In the genomic region with DNA sequence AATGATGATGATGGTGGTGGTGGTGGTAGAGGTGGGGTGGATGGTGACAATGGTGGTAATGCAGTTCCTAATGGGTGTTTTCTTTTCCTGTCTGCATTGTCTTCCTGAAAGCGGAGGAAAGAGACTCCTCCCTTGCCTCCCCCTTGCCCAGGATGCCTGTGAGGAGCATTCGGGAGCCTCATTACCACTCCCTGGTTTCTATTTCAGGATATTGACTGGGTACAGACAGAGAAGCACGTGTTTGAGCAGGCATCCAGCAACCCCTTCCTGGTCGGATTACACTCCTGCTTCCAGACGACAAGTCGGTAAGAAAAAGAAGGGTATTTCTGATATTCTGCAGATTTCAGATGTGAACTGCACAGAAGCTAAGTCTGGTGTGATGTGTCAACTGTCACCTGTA, we compare ENCODE assay signal across 15 cellular contexts. TPM values are rescaled to one million over a fixed set of nuclear protein-coding genes. Genes with fewer than 3 reads are reported as not detected.
DNase-seq lines count a peak whose midpoint lies in the region; ATAC-seq, FAIRE-seq and TF ChIP-seq lines count a peak whose summit lies in the region.
"Had no signal": no experiment of that assay in that cellular context is flagged by ENCODE, and none has a peak within 500 bp of the region (broad histone marks: within the 10 kb centered on the region; RNA-seq: fewer than 3 reads in every experiment).

No MANE protein-coding gene starts in this region.

- peaks cover 19% of the 10 kb centered on the region for H3K36me3 ChIP-seq in WERI-Rb-1
- H3K36me3 ChIP-seq in HepG2 (replicated peaks in 1 of 2; ENCODE audit: control insufficient read depth in 1 of 2, insufficient read depth in 2 of 2, low read length in 2 of 2), result peaks cover 39 to 81% of the 10 kb centered on the region in 2 experiments

- H3K4me3 Mint-ChIP-seq in endothelial cell (ENCODE audit: unreplicated experiment), result no peak overlapping the region

- H3K36me3 Mint-ChIP-seq in endothelial cell (ENCODE audit: low read depth, unreplicated experiment), result peaks cover 28% of the 10 kb centered on the region

- TF ChIP-seq CTCF in WERI-Rb-1 (IDR thresholded peaks at IDR 0.05; ENCODE audit: low read depth, low read length) (no peak), endothelial cell (IDR thresholded peaks at IDR 0.05; ENCODE audit: unreplicated experiment) (no peak), HepG2 (CRISPR knock-in tag; IDR thresholded peaks at IDR 0.05) (no peak)

- DNase-seq in Right ventricle myocardium inferior (ENCODE audit: missing footprints), result peak; percentile 7
- no peak for DNase-seq in right cardiac atrium
- DNase-seq in WERI-Rb-1, result no peak
- peak; percentile 26 for DNase-seq in myocyte (ENCODE audit: low read depth)
- DNase-seq in endothelial cell (ENCODE audit: low spot score), result no peak
- no peak for DNase-seq in HepG2 (ENCODE audit: low spot score)
- DNase-seq in medulla oblongata (ENCODE audit: extremely low spot score), result no peak
- DNase-seq: Caco-2 had no signal

- H3K9me3 ChIP-seq in right cardiac atrium (ENCODE audit: control insufficient read depth, low read length), result no peaks in the 10 kb centered on the region
- H3K9me3 ChIP-seq in WERI-Rb-1 (ENCODE audit: severe bottlenecking), result no peaks in the 10 kb centered on the region
- H3K9me3 ChIP-seq in HepG2 (ENCODE audit: low read length), result no peaks in the 10 kb centered on the region
- H3K9me3 ChIP-seq: A549, BLaER1, Caco-2, HAP-1 had no signal

- no peak for FAIRE-seq in HepG2 (lab: Jason Lieb, UNC)
- FAIRE-seq: A549, D721Med, G401.6, GM19239 had no signal

- in situ Hi-C loops in HepG2 (cut with HindIII; ENCODE audit: extremely low pct_ligation_motif_present, low pct_unique_long_range_greater_than_20kb), result no loop called here

- TF ChIP-seq EP300 in HepG2 (IDR thresholded peaks at IDR 0.05; ENCODE audit: low read depth in 2 of 2, low read length in 2 of 2) (no peak), HepG2 (CRISPR knock-in tag; IDR thresholded peaks at IDR 0.05; ENCODE audit: borderline replicate concordance) (no peak)

- peaks cover 11% of the 10 kb centered on the region for H3K27me3 Mint-ChIP-seq in endothelial cell (ENCODE audit: unreplicated experiment)

- peaks cover 10% of the 10 kb centered on the region for H3K4me1 Mint-ChIP-seq in endothelial cell (ENCODE audit: unreplicated experiment)

- no peaks in the 10 kb centered on the region for H3K4me1 ChIP-seq in right cardiac atrium (ENCODE audit: control insufficient read depth, insufficient read depth, low read length)
- H3K4me1 ChIP-seq in HepG2 (ENCODE audit: insufficient read depth, low read length), result no peaks in the 10 kb centered on the region
- H3K4me1 ChIP-seq: A549, BLaER1, Caco-2, HAP-1 had no signal

- no peak for TF ChIP-seq POLR2A in HepG2 (IDR thresholded peaks at IDR 0.05; ENCODE audit: insufficient read depth in 1 of 2, low read depth in 2 of 2, low read length in 2 of 2)

- no peak overlapping the region for H2AFZ ChIP-seq in HepG2 (ENCODE audit: low read length)

- no peak overlapping the region for H3K27ac Mint-ChIP-seq in endothelial cell (ENCODE audit: unreplicated experiment)

- no peak for TF ChIP-seq RAD21 in HepG2 (CRISPR knock-in tag; IDR thresholded peaks at IDR 0.05)

- ATAC-seq in Right ventricle myocardium inferior (no peak), right cardiac atrium (no peak), HepG2 (no peak)
- ATAC-seq: A549 had no signal

- H3K27me3 ChIP-seq in right cardiac atrium (ENCODE audit: control insufficient read depth, insufficient read depth) (no peaks in the 10 kb centered on the region), WERI-Rb-1 (ENCODE audit: insufficient read depth, low read depth, severe bottlenecking) (no peaks in the 10 kb centered on the region), HepG2 (ENCODE audit: control insufficient read depth in 1 of 2, insufficient read depth in 2 of 2, low read length in 2 of 2) (no peaks in the 10 kb centered on the region)
- H3K27me3 ChIP-seq: BLaER1 had no signal

- H3K9me3 Mint-ChIP-seq in endothelial cell (ENCODE audit: unreplicated experiment), result no peaks in the 10 kb centered on the region

- peaks cover 3% of the 10 kb centered on the region; the same call in 1 of the 2 replicates for H4K20me1 ChIP-seq in HepG2 (ENCODE audit: insufficient read depth, low read length)

- H3K27ac ChIP-seq in right cardiac atrium (ENCODE audit: low read length) (no peak overlapping the region), WERI-Rb-1 (peak overlapping the region; percentile 76; the same call in 1 of the 2 replicates), HepG2 (ENCODE audit: extremely low read length, insufficient read depth, low read length) (no peak overlapping the region)
- H3K27ac ChIP-seq: 22Rv1, A549, BLaER1 had no signal

- H3K79me2 ChIP-seq in HepG2 (ENCODE audit: insufficient read depth, low read length), result peaks cover 7% of the 10 kb centered on the region

- POLR2A ChIA-PET in HepG2 (lab: Yijun Ruan, JAX), result no interaction called here

- 76% methylated on average over 6 of the region's 6 CpGs for WGBS in right cardiac atrium
- 95% methylated on average over 6 of the region's 6 CpGs for WGBS in HepG2 (ENCODE audit: low lambda C conversion rate)

- H3K4me2 ChIP-seq in HepG2 (ENCODE audit: low read depth, low read length), result no peak overlapping the region
- H3K4me2 ChIP-seq: A549, BLaER1 had no signal

- intact Hi-C loops in Right ventricle myocardium inferior (cut with DNase I) (no loop called here), right cardiac atrium (cut with DNase I) (no loop called here), HepG2 (cut with micrococcal nuclease; ENCODE audit: unreplicated experiment) (no loop called here)

- CTCF ChIA-PET in HepG2 (lab: Yijun Ruan, JAX; ENCODE audit: low intra/inter-chr PET ratio, low total read pairs), result no interaction called here

- H3K4me3 ChIP-seq in right cardiac atrium (ENCODE audit: low read length) (no peak overlapping the region), WERI-Rb-1 (ENCODE audit: low read depth, low read length) (no peak overlapping the region), HepG2 (replicated peaks in 1 of 3; ENCODE audit: insufficient read depth in 1 of 3, low read depth in 2 of 3, low read length in 3 of 3) (no peak overlapping the region)
- H3K4me3 ChIP-seq: A549, BLaER1, HAP-1 had no signal

- H3K9ac ChIP-seq in HepG2 (ENCODE audit: insufficient read depth, low read depth, low read length), result no peak overlapping the region
- H3K9ac ChIP-seq: BLaER1 had no signal

- BruUV-seq in HepG2 (replicated peaks; lab: Mats Ljungman, UMichigan), result no TSS peak

RNA-seq across cellular contexts. Expression of gene FAAP20, which starts 38.8 kb away (rescaled TPM):
- total RNA-seq in Right ventricle myocardium inferior (43.9 TPM), right cardiac atrium (10 to 100 TPM; 35.5 to 49.3 (median 37.2) TPM), myocyte (37.3 and 43.0 TPM in 2 replicates), endothelial cell (ENCODE audit: unreplicated experiment) (118 TPM), HepG2 (2016; rRNA removed; fragmentation: Illumina TruSeq; extraction: Trizol) (10.4 and 10.8 TPM in 2 replicates)
- polyA plus RNA-seq in right cardiac atrium (56.3 TPM), HepG2 (2011; rRNA removed) (9.6 and 14.4 TPM in 2 replicates)
- polyA plus RNA-seq in myocyte (2012), result 64.9 TPM
- 25.8 and 31.3 TPM in 2 replicates for total RNA-seq in HepG2 (2016; cell fraction: cytosol; rRNA removed; fragmentation: Illumina TruSeq; extraction: Trizol; ENCODE audit: low read depth)
- 9.1 and 10.5 TPM in 2 replicates for total RNA-seq in HepG2 (2016; cell fraction: insoluble cytoplasmic fraction; rRNA removed; fragmentation: Illumina TruSeq; extraction: Trizol)
- 30.5 and 36.7 TPM in 2 replicates for total RNA-seq in HepG2 (2016; cell fraction: membrane; rRNA removed; fragmentation: Illumina TruSeq; extraction: Trizol)
- total RNA-seq in HepG2 (2016; cell fraction: nucleus; rRNA removed; fragmentation: Illumina TruSeq; extraction: Trizol), result 7.4 and 9.0 TPM in 2 replicates
- 8.7 and 21.7 TPM in 2 replicates for polyA plus RNA-seq in HepG2 (2011; cell fraction: cytosol; rRNA removed)
- polyA plus RNA-seq in HepG2 (2011; cell fraction: nucleus; rRNA removed), result 37.4 and 44.6 TPM in 2 replicates
- polyA plus RNA-seq in HepG2 (2012), result 24.2 and 24.5 TPM in 2 replicates
- polyA plus RNA-seq in HepG2 (2016; cell fraction: cytosol; fragmentation: Illumina TruSeq; extraction: Trizol; ENCODE audit: low read depth), result 237 and 239 TPM in 2 replicates
- 38.7 and 46.2 TPM in 2 replicates for polyA plus RNA-seq in HepG2 (2016; cell fraction: insoluble cytoplasmic fraction; fragmentation: Illumina TruSeq; extraction: Trizol; ENCODE audit: low read depth)
- polyA plus RNA-seq in HepG2 (2016; cell fraction: membrane; fragmentation: Illumina TruSeq; extraction: Trizol; ENCODE audit: low read depth), result 156 and 163 TPM in 2 replicates
- polyA plus RNA-seq in HepG2 (2016; cell fraction: nucleus; fragmentation: Illumina TruSeq; extraction: Trizol; ENCODE audit: insufficient read depth, low read depth), result 44.5 and 50.9 TPM in 2 replicates
- 3.5 and 6.2 TPM in 2 replicates for polyA minus RNA-seq in HepG2 (2011; rRNA and poly(A)+ RNA removed; ENCODE audit: low replicate concordance)
- 5.6 and 7.3 TPM in 2 replicates for polyA minus RNA-seq in HepG2 (2011; cell fraction: cytosol; rRNA and poly(A)+ RNA removed)
- polyA minus RNA-seq in HepG2 (2011; cell fraction: nucleus; rRNA and poly(A)+ RNA removed), result 6.3 and 6.6 TPM in 2 replicates

Comparison
In these comparisons a context has a peak if more than half of its experiments do, and no peak if none do; other contexts are left out.
1. DNase-seq: peak in Right ventricle myocardium inferior (single experiment) and myocyte (single experiment); none in right cardiac atrium (0 of 3), WERI-Rb-1 (single experiment), endothelial cell (single experiment), HepG2 (single experiment) and medulla oblongata (single experiment).